In the genomic region with DNA sequence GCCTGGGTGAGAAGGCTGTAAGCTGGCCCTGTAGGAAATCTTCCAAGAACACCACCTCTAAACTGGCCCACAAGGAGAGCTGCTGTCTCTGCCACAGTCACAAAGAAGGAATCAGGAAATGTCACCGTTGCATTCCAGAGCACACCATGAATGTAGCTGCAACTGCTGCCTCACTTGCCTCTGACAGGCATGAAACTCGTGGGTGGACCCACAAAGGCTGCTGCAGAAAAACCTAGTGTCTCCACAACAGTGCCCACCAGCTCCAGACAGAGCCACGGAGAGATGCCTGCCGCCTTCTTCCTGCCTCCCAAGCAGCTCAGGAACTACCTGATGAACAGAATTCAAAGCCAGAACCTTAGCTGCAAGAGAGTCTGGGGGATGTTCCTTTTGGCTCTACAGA, we compare ENCODE assay signal across 1 cellular context.
TF ChIP-seq lines count a peak whose summit lies in the region.

No MANE protein-coding gene starts in this region.

TF ChIP-seq in IMR-90, 13 proteins besides CTCF, POLR2A, EP300 and RAD21:
- TF ChIP-seq MXI1 (IDR thresholded peaks at IDR 0.05; ENCODE audit: borderline replicate concordance, low read depth, low read length) (0 out of 2 replicates have a peak, but pooled peaks have one; percentile 30), MAZ (IDR thresholded peaks at IDR 0.05; ENCODE audit: borderline replicate concordance, low read depth, low read length) (no peak)
TF ChIP-seq in IMR-90: peak in this region for 1.
